In the genomic region with DNA sequence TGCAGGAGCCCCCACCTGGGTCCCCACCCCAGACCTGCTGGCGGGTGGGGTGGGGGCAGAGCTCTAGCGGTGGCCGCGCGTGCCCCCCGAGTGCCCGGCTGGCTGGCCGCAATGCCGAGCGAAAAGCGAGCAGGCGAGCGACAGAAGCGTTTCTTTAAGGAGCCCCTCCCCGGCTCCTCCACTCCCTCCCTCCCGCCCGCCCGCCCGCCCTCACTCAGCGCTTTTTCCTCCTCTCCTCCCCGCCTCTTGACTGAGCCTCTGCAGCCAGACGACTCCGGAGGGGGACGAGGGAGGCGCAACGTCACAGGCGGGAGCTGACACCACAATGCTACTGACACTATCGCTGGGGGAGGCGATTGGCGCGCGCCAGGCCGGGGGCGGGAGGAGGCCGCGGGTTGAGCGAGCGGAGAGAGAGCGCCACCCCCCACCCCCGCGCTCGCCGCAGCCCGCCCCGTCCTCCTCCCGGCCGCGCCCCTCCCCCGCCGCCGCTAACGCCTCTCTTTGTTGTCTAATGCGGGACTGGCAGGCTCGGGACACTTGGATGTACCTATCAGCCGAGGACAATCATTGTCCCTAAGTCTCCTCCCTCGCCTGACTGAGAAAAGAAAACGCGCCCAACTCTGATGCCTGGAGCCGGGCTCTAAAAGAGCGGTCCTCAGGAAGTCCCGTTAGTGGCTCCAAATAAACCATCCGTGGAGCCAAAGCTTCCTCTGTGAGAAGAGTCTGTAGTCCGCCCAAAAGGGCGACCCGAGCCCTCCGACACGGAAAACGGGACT, we compare ENCODE assay signal across 8 cellular contexts. TPM values are rescaled to one million over a fixed set of nuclear protein-coding genes. Genes with fewer than 3 reads are reported as not detected.
A peak's percentile ranks its signal among the peaks of the same experiment; 100 is the strongest.
DNase-seq lines count a peak whose midpoint lies in the region; TF ChIP-seq lines count a peak whose summit lies in the region.

Gene MEX3B, minus strand, starts transcription at position 127 of the 776 bp plus-strand sequence. CDS start 313 bp downstream, outside the sequence.

- in situ Hi-C loops in GM23248 (cut with MboI): no loop called here

- TF ChIP-seq CTCF in Peyer's patch (IDR thresholded peaks at IDR 0.05): no peak
- TF ChIP-seq CTCF in esophagus squamous epithelium (IDR thresholded peaks at IDR 0.05): no peak

- H3K27me3 ChIP-seq in GM23248 (replicated peaks; ENCODE audit: insufficient read depth) (0 out of 2 replicates have a peak, but pooled peaks cover 10% of the 10 kb centered on the region), Peyer's patch (no peaks in the 10 kb centered on the region), esophagus squamous epithelium (peaks cover 0 to 51% (median 0%) of the 10 kb centered on the region in 4 donors)

- H3K4me2 ChIP-seq in GM23248 (ENCODE audit: unreplicated experiment): peak within 1 kb of the TSS; percentile 85

- H3F3A ChIP-seq in GM23248 (ENCODE audit: insufficient read depth): peaks cover 6% of the 10 kb centered on the region; the same call in 1 of the 2 replicates

- no peaks in the 10 kb centered on the region for H4K20me1 ChIP-seq in GM23248 (ENCODE audit: insufficient read depth)

- DNase-seq in DMS153 (lab: John Stamatoyannopoulos, UW) (peak; percentile 85), GM23248 (peak; percentile 97), Peyer's patch (peak; percentile 76 to 94 (median 86)), activated T-helper 1 cell treated with Interleukin-2 at 50 U/mL for 16 hours (ENCODE audit: low read depth) (peak; percentile 71), esophagus squamous epithelium (lab: John Stamatoyannopoulos, UW) (peak; percentile 66), myocyte (ENCODE audit: low read depth) (peak; percentile 98)
- DNase-seq in stimulated activated CD8-positive, alpha-beta memory T cell treated with anti-CD3 and anti-CD28 coated beads, Interleukin-7, amount 100 ng/mL, for 24 hours (ENCODE audit: low read depth): peak; percentile 82

- H3K36me3 ChIP-seq in GM23248 (ENCODE audit: low read depth) (peaks cover 9% of the 10 kb centered on the region; the same call in 1 of the 2 replicates), KOPT-K1 (ENCODE audit: insufficient read depth, low read length) (no peaks in the 10 kb centered on the region), Peyer's patch (no peaks in the 10 kb centered on the region), esophagus squamous epithelium (no peaks in the 10 kb centered on the region)

- H3K9me3 ChIP-seq in GM23248 (ENCODE audit: low read depth) (no peaks in the 10 kb centered on the region), KOPT-K1 (ENCODE audit: insufficient read depth, low read length, poor library complexity, severe bottlenecking) (no peaks in the 10 kb centered on the region), Peyer's patch (no peaks in the 10 kb centered on the region), esophagus squamous epithelium (no peaks in the 10 kb centered on the region)

- H3K9me2 ChIP-seq in GM23248 (ENCODE audit: insufficient read depth): no peaks in the 10 kb centered on the region

- intact Hi-C loops in esophagus squamous epithelium (cut with DNase I): no loop called here

- H3K4me3 ChIP-seq in GM23248 (peak within 1 kb of the TSS; percentile 95), Peyer's patch (peak within 1 kb of the TSS; percentile 58 to 87 (median 66)), esophagus squamous epithelium (peak within 1 kb of the TSS; percentile 57 to 88 (median 69))

- peaks cover 28% of the 10 kb centered on the region for H3K79me2 ChIP-seq in GM23248 (ENCODE audit: insufficient read depth)

- TF ChIP-seq POLR2A in Peyer's patch (IDR thresholded peaks at IDR 0.05) (no peak), esophagus squamous epithelium (IDR thresholded peaks at IDR 0.05) (peak in 1 of 4 donors; percentile 25)

- 1% methylated on average over 18 to 68 of the region's 68 CpGs for WGBS in GM23248 (ENCODE audit: low coverage in 1 of 2, low lambda C conversion rate in 2 of 2, missing lambda C conversion rate in 2 of 2), 2 experiments
- WGBS in esophagus squamous epithelium, 2 donors: 0% methylated on average over 8 of the region's 68 CpGs; no CpG with 5 or more reads in 1 of the 2 donors

- H3K27ac ChIP-seq in GM23248: peak within 1 kb of the TSS; percentile 90
- H3K27ac ChIP-seq in KOPT-K1 (ENCODE audit: low read depth, low read length, poor library complexity, severe bottlenecking): peak within 1 kb of the TSS; percentile 79
- peak within 1 kb of the TSS; percentile 77 to 90 (median 86) for H3K27ac ChIP-seq in Peyer's patch
- peak within 1 kb of the TSS; percentile 80 to 94 (median 94) for H3K27ac ChIP-seq in esophagus squamous epithelium

- peak within 1 kb of the TSS; percentile 88 for H2AFZ ChIP-seq in GM23248

- H3K9ac ChIP-seq in GM23248: peak within 1 kb of the TSS; percentile 88

- H3K4me1 ChIP-seq in GM23248 (ENCODE audit: insufficient read depth) (peaks cover 12% of the 10 kb centered on the region), Peyer's patch (peaks cover 0 to 28% (median 5%) of the 10 kb centered on the region in 4 donors), esophagus squamous epithelium (peaks cover 10 to 47% (median 13%) of the 10 kb centered on the region in 3 donors)

RNA-seq across cellular contexts. Expression of gene MEX3B, which starts in this region (rescaled TPM):
- total RNA-seq in GM23248 (2014; rRNA removed; shearing (Covaris generic)): 11.4 and 13.3 TPM in 2 replicates
- 5.3 and 5.7 TPM in 2 replicates for polyA plus RNA-seq in GM23248 (2016; fragmentation: Nextera tagmentation; extraction: Ambion mirVana)
- 1 to 10 TPM in 2 of 4 donors, under 1 TPM in 1, not detected in 1; 0.40 to 1.7 (median 1.1) TPM for total RNA-seq in Peyer's patch
- under 1 TPM in 3 of 4 donors, not detected in 1; 0.22 to 0.57 (median 0.26) TPM for total RNA-seq in esophagus squamous epithelium
- total RNA-seq in myocyte: 14.0 and 14.6 TPM in 2 replicates
- polyA plus RNA-seq in myocyte (2012): 8.1 TPM

Comparison
In these comparisons a context has a peak if more than half of its experiments do, and no peak if none do; other contexts are left out.
1. Peak in every context shown above with its lines: DNase-seq, H3K4me3 ChIP-seq and H3K27ac ChIP-seq.
2. Peak in DNase-seq, H3K4me3 ChIP-seq and H3K27ac ChIP-seq in esophagus squamous epithelium; RNA of the gene not detected or under 1 TPM.